16 cellular contexts compared by ENCODE assay signal in genomic region chr10:110016957-110017514, GRCh38. TPM values are rescaled to one million over a fixed set of nuclear protein-coding genes. Genes with fewer than 3 reads are reported as not detected.
A peak's percentile ranks its signal among the peaks of the same experiment; 100 is the strongest.
DNase-seq lines count a peak whose midpoint lies in the region; ATAC-seq and TF ChIP-seq lines count a peak whose summit lies in the region.
"Had no signal": no experiment of that assay in that cellular context is flagged by ENCODE, and none has a peak within 500 bp of the region (broad histone marks: within the 10 kb centered on the region; RNA-seq: fewer than 3 reads in every experiment).

No MANE protein-coding gene starts in this region.

- no peaks in the 10 kb centered on the region for H3K36me3 ChIP-seq in left ventricle myocardium inferior
- no peaks in the 10 kb centered on the region for H3K36me3 ChIP-seq in OCI-LY1 (ENCODE audit: insufficient read depth, low read length)
- no peaks in the 10 kb centered on the region for H3K36me3 ChIP-seq in hepatocyte (replicated peaks; ENCODE audit: insufficient read depth, low read depth)
- H3K36me3 ChIP-seq in tibial artery: no peaks in the 10 kb centered on the region
- no peaks in the 10 kb centered on the region for H3K36me3 ChIP-seq in Peyer's patch
- H3K36me3 ChIP-seq: vagina had no signal

- 45% methylated on average over 5 of the region's 5 CpGs for WGBS in right cardiac atrium
- 50% methylated on average over 5 of the region's 5 CpGs for WGBS in hepatocyte (ENCODE audit: low lambda C conversion rate, missing lambda C conversion rate)

- TF ChIP-seq CTCF in left ventricle myocardium inferior (IDR thresholded peaks at IDR 0.05; ENCODE audit: borderline replicate concordance): no peak
- no peak for TF ChIP-seq CTCF in OCI-LY1 (IDR thresholded peaks at IDR 0.05; ENCODE audit: low read length)
- no peak for TF ChIP-seq CTCF in hepatocyte (IDR thresholded peaks at IDR 0.05; ENCODE audit: poor library complexity)
- no peak for TF ChIP-seq CTCF in tibial artery (IDR thresholded peaks at IDR 0.05)
- no peak for TF ChIP-seq CTCF in Peyer's patch (IDR thresholded peaks at IDR 0.05)

- H2AFZ ChIP-seq in OCI-LY1 (ENCODE audit: low read length) (no peak overlapping the region), hepatocyte (no peak overlapping the region)
- H2AFZ ChIP-seq: PC-9 had no signal

- H3K79me2 ChIP-seq in OCI-LY1 (ENCODE audit: insufficient read depth, low read length) (peaks cover 95% of the 10 kb centered on the region), hepatocyte (peaks cover 99% of the 10 kb centered on the region)

- H3K9me3 ChIP-seq in left ventricle myocardium inferior (replicated peaks) (no peaks in the 10 kb centered on the region), right cardiac atrium (ENCODE audit: control insufficient read depth, low read length) (no peaks in the 10 kb centered on the region), OCI-LY1 (ENCODE audit: low read length) (no peaks in the 10 kb centered on the region), hepatocyte (ENCODE audit: low read depth) (no peaks in the 10 kb centered on the region), tibial artery (no peaks in the 10 kb centered on the region), Peyer's patch (no peaks in the 10 kb centered on the region)
- H3K9me3 ChIP-seq: vagina had no signal

- H3K9me2 ChIP-seq in OCI-LY1 (ENCODE audit: low read depth, low read length) (no peaks in the 10 kb centered on the region), hepatocyte (replicated peaks; ENCODE audit: insufficient read depth) (no peaks in the 10 kb centered on the region)

- TF ChIP-seq POLR2A in erythroblast (IDR thresholded peaks at IDR 0.05; ENCODE audit: low read length): no peak
- no peak for TF ChIP-seq POLR2A in Peyer's patch (IDR thresholded peaks at IDR 0.05)

- H3K4me3 ChIP-seq in left ventricle myocardium inferior (no peak overlapping the region), right cardiac atrium (ENCODE audit: low read length) (no peak overlapping the region), OCI-LY1 (ENCODE audit: low read depth, low read length, poor library complexity, severe bottlenecking) (no peak overlapping the region), hepatocyte (no peak overlapping the region), tibial artery (no peak overlapping the region), Peyer's patch (no peak overlapping the region)
- H3K4me3 ChIP-seq: PC-9, vagina had no signal

- ATAC-seq in right cardiac atrium (no peak), HG03095 (IDR thresholded peaks at IDR 0.05; ENCODE audit: unreplicated experiment) (no peak)

- H3K4me2 ChIP-seq in OCI-LY1 (ENCODE audit: low read length) (peak overlapping the region; percentile 22; the same call in 1 of the 2 replicates), hepatocyte (peak overlapping the region; percentile 51)
- H3K4me2 ChIP-seq: PC-9 had no signal

- DNase-seq in left ventricle myocardium inferior (no peak), right cardiac atrium (no peak), hepatocyte (ENCODE audit: low spot score) (no peak), tibial artery (no peak), erythroblast (lab: John Stamatoyannopoulos, UW) (no peak), Peyer's patch (no peak)
- DNase-seq: head of caudate nucleus; kidney glomerular epithelial cell; NCI-H1105; NCI-H226; PC-9; stimulated activated CD4-positive, alpha-beta T cell treated with anti-CD3 and anti-CD28 coated beads, Interleukin-2, amount 100 ng/mL, for 48 hours; SW 1271 had no signal

- H3F3A ChIP-seq in OCI-LY1 (ENCODE audit: insufficient read depth, low read length): no peaks in the 10 kb centered on the region

- peak overlapping the region; percentile 61 for H3K27ac ChIP-seq in left ventricle myocardium inferior (replicated peaks)
- H3K27ac ChIP-seq in right cardiac atrium (ENCODE audit: low read length): no peak overlapping the region
- no peak overlapping the region for H3K27ac ChIP-seq in OCI-LY1 (ENCODE audit: low read depth, low read length, poor library complexity, severe bottlenecking)
- no peak overlapping the region for H3K27ac ChIP-seq in hepatocyte
- H3K27ac ChIP-seq in tibial artery: peak overlapping the region; percentile 16 to 34
- no peak overlapping the region for H3K27ac ChIP-seq in Peyer's patch
- H3K27ac ChIP-seq: PC-9, vagina had no signal

- no peaks in the 10 kb centered on the region for H4K20me1 ChIP-seq in OCI-LY1 (ENCODE audit: insufficient read depth, low read length)
- H4K20me1 ChIP-seq in hepatocyte (ENCODE audit: insufficient read depth, poor library complexity, severe bottlenecking): peaks cover 41% of the 10 kb centered on the region

- H3K9ac ChIP-seq in OCI-LY1 (ENCODE audit: low read length): no peak overlapping the region

- H3K27me3 ChIP-seq in left ventricle myocardium inferior (ENCODE audit: low read depth) (no peaks in the 10 kb centered on the region), right cardiac atrium (ENCODE audit: control insufficient read depth, insufficient read depth) (no peaks in the 10 kb centered on the region), OCI-LY1 (ENCODE audit: insufficient read depth, low read length) (no peaks in the 10 kb centered on the region), hepatocyte (no peaks in the 10 kb centered on the region), tibial artery (no peaks in the 10 kb centered on the region), Peyer's patch (no peaks in the 10 kb centered on the region)
- H3K27me3 ChIP-seq: vagina had no signal

- H3K4me1 ChIP-seq in left ventricle myocardium inferior (peaks cover 96% of the 10 kb centered on the region), right cardiac atrium (ENCODE audit: control insufficient read depth, insufficient read depth, low read length) (peaks cover 14% of the 10 kb centered on the region), OCI-LY1 (ENCODE audit: insufficient read depth, low read length, severe bottlenecking) (peaks cover 51% of the 10 kb centered on the region), hepatocyte (ENCODE audit: insufficient read depth) (peaks cover 38% of the 10 kb centered on the region), tibial artery (peaks cover 0 to 53% (median 10%) of the 10 kb centered on the region in 4 donors), Peyer's patch (peaks cover 0 to 12% (median 0%) of the 10 kb centered on the region in 4 donors)

- intact Hi-C loops in left ventricle myocardium inferior (cut with micrococcal nuclease): loop anchor here (10.0 kb wide), 1 partner anchor 88 kb away; no protein-coding TSS in a partner anchor
- intact Hi-C loops in right cardiac atrium (cut with DNase I): loop anchor here in 2 of 4 donors (10.0 kb wide), 2 partner anchors 48 to 58 kb away; no protein-coding TSS in a partner anchor
- intact Hi-C loops in tibial artery (cut with DNase I; ENCODE audit: low total_unique reads): no loop called here

RNA-seq across cellular contexts. Expression of gene ADD3, which starts 9.3 kb away (rescaled TPM):
- total RNA-seq in left ventricle myocardium inferior (113 TPM), right cardiac atrium (100 to 1,000 TPM; 113 to 146 (median 124) TPM), hepatocyte (206 and 216 TPM in 2 replicates), Peyer's patch (100 to 1,000 TPM; 236 to 545 (median 314) TPM)
- polyA plus RNA-seq in right cardiac atrium (47.4 TPM), hepatocyte (83.2 and 88.6 TPM in 2 replicates)

Comparison
In these comparisons a context has a peak if more than half of its experiments do, and no peak if none do; other contexts are left out.
1. H3K27ac ChIP-seq: peak in left ventricle myocardium inferior (single experiment) and tibial artery (2 of 2); none in right cardiac atrium (single experiment), OCI-LY1 (single experiment), hepatocyte (single experiment) and Peyer's patch (0 of 4).